Comparison of ENCODE assay signal across 18 cellular contexts in genomic region chr16:83143788-83144187, GRCh38.
DNase-seq lines count a peak whose midpoint lies in the region; TF ChIP-seq lines count a peak whose summit lies in the region.
"Had no signal": no experiment of that assay in that cellular context is flagged by ENCODE, and none has a peak within 500 bp of the region (broad histone marks: within the 10 kb centered on the region; RNA-seq: fewer than 3 reads in every experiment).

No MANE protein-coding gene starts in this region.

- no peaks in the 10 kb centered on the region for H3K79me2 ChIP-seq in smooth muscle cell (ENCODE audit: low read depth)

- H3K27me3 ChIP-seq in kidney epithelial cell (ENCODE audit: control insufficient read depth, insufficient read depth, low read length) (no peaks in the 10 kb centered on the region), smooth muscle cell (ENCODE audit: low read depth) (no peaks in the 10 kb centered on the region)
- H3K27me3 ChIP-seq: foreskin keratinocyte, testis had no signal

- peak overlapping the region; percentile 46 for H3K4me2 ChIP-seq in smooth muscle cell

- H3K36me3 ChIP-seq in kidney epithelial cell (ENCODE audit: control insufficient read depth, insufficient read depth, low read length) (no peaks in the 10 kb centered on the region), smooth muscle cell (ENCODE audit: low read depth) (no peaks in the 10 kb centered on the region)

- H2AFZ ChIP-seq in smooth muscle cell (ENCODE audit: low read depth), result no peak overlapping the region

- TF ChIP-seq CTCF in kidney epithelial cell (IDR thresholded peaks at IDR 0.05; ENCODE audit: insufficient read depth, low read length, poor library complexity, severe bottlenecking) (no peak), smooth muscle cell (IDR thresholded peaks at IDR 0.05; ENCODE audit: borderline replicate concordance, insufficient read depth, poor library complexity, severe bottlenecking) (no peak), osteocyte (IDR thresholded peaks at IDR 0.05) (no peak)

- H3F3A ChIP-seq in smooth muscle cell (ENCODE audit: low read depth), result peaks cover 10% of the 10 kb centered on the region

- DNase-seq in HT-29 (ENCODE audit: low spot score) (peak; percentile 26), astrocyte of the hippocampus (ENCODE audit: low read depth, low spot score) (peak; percentile 80), kidney epithelial cell (ENCODE audit: low read depth) (peak; percentile 81), smooth muscle cell (lab: John Stamatoyannopoulos, UW; ENCODE audit: unreplicated experiment) (no peak), NCI-H524 treated with DMSO at 0.1 percent for 48 hours (lab: John Stamatoyannopoulos, UW) (no peak), osteocyte (ENCODE audit: extremely low spot score, unreplicated experiment) (no peak)
- DNase-seq in effector CD8-positive, alpha-beta T cell (lab: John Stamatoyannopoulos, UW), result no peak
- DNase-seq: activated CD4-positive, alpha-beta T cell treated with anti-CD3 and anti-CD28 coated beads, Interleukin-2, amount 50 U/mL, for 1 hour; activated T-cell treated with anti-CD3 and anti-CD28 coated beads, Interleukin-2, amount 50 U/mL, for 72 hours; amygdala; CD4-positive, CD25-positive, alpha-beta regulatory T cell; foreskin keratinocyte; GDM1; NCI-H1930; NCI-H748 treated with DMSO at 0.1 percent for 48 hours; psoas muscle; stimulated activated CD4-positive, alpha-beta T cell treated with anti-CD3 and anti-CD28 coated beads, Interleukin-1b, Interleukin-23, amount 100 ng/mL, for 48 hours; testis had no signal

- no peak overlapping the region for H3K9ac ChIP-seq in smooth muscle cell (ENCODE audit: low read depth)

- peaks cover 13% of the 10 kb centered on the region for H3K4me1 Mint-ChIP-seq in osteocyte (ENCODE audit: unreplicated experiment)
- H3K4me1 Mint-ChIP-seq: CD4-positive, CD25-positive, alpha-beta regulatory T cell had no signal

- H3K4me1 ChIP-seq in smooth muscle cell (ENCODE audit: low read depth), result peaks cover 11% of the 10 kb centered on the region
- H3K4me1 ChIP-seq: foreskin keratinocyte, psoas muscle, testis had no signal

- H3K27ac Mint-ChIP-seq in osteocyte (ENCODE audit: unreplicated experiment), result no peak overlapping the region
- H3K27ac Mint-ChIP-seq: activated T-cell treated with anti-CD3 and anti-CD28 coated beads, Interleukin-2, amount 50 U/mL, for 72 hours; CD4-positive, CD25-positive, alpha-beta regulatory T cell had no signal

- no peaks in the 10 kb centered on the region for H3K9me3 Mint-ChIP-seq in osteocyte (ENCODE audit: unreplicated experiment)
- H3K9me3 Mint-ChIP-seq: activated T-cell treated with anti-CD3 and anti-CD28 coated beads, Interleukin-2, amount 50 U/mL, for 72 hours had no signal

- 6% methylated on average over 8 of the region's 8 CpGs for WGBS in smooth muscle cell (ENCODE audit: low lambda C conversion rate)

- peak overlapping the region; percentile 42 for H3K27ac ChIP-seq in smooth muscle cell (ENCODE audit: low read depth)
- H3K27ac ChIP-seq: foreskin keratinocyte, psoas muscle, testis had no signal

- H3K4me3 ChIP-seq in kidney epithelial cell (ENCODE audit: low read depth, low read length), result no peak overlapping the region
- H3K4me3 ChIP-seq in smooth muscle cell, result no peak overlapping the region
- H3K4me3 ChIP-seq: psoas muscle, testis had no signal

- no peaks in the 10 kb centered on the region for H3K9me3 ChIP-seq in smooth muscle cell (replicated peaks; ENCODE audit: low read depth)
- H3K9me3 ChIP-seq: psoas muscle, testis had no signal

- no peaks in the 10 kb centered on the region for H4K20me1 ChIP-seq in smooth muscle cell (ENCODE audit: low read depth)

- no peaks in the 10 kb centered on the region for H3K36me3 Mint-ChIP-seq in osteocyte (ENCODE audit: unreplicated experiment)
- H3K36me3 Mint-ChIP-seq: CD4-positive, CD25-positive, alpha-beta regulatory T cell had no signal

- no peaks in the 10 kb centered on the region for H3K27me3 Mint-ChIP-seq in osteocyte (ENCODE audit: unreplicated experiment)

- H3K4me3 Mint-ChIP-seq in osteocyte (ENCODE audit: unreplicated experiment), result no peak overlapping the region
- H3K4me3 Mint-ChIP-seq: activated T-cell treated with anti-CD3 and anti-CD28 coated beads, Interleukin-2, amount 50 U/mL, for 72 hours had no signal

Comparison
In these comparisons a context has a peak if more than half of its experiments do, and no peak if none do; other contexts are left out.
1. DNase-seq: peak in HT-29 (single experiment), astrocyte of the hippocampus (single experiment) and kidney epithelial cell (single experiment); none in smooth muscle cell (single experiment), NCI-H524 treated with DMSO at 0.1 percent for 48 hours (single experiment), effector CD8-positive, alpha-beta T cell (single experiment) and osteocyte (single experiment).